10 cellular contexts compared by ENCODE assay signal in genomic region chr14:55908071-55908470, GRCh38.
"Had no signal": no experiment of that assay in that cellular context is flagged by ENCODE, and none has a peak within 500 bp of the region (broad histone marks: within the 10 kb centered on the region; RNA-seq: fewer than 3 reads in every experiment).

No MANE protein-coding gene starts in this region.

- H3K27ac Mint-ChIP-seq: H9, HFFc6 had no signal

- H3K4me3 ChIP-seq: GM23248, HAP-1 had no signal

- H3K9me3 ChIP-seq: HAP-1 had no signal

- DNase-seq: GM23248, GOT3, H7, H9, HCEC 1CT, HFFc6 had no signal

- FAIRE-seq: H1, H54 had no signal

- H3K36me3 ChIP-seq: HAP-1 had no signal

- H2AFZ ChIP-seq: GM23248 had no signal

- ATAC-seq: HCT116 had no signal

- H3K4me3 Mint-ChIP-seq: H9, HFFc6 had no signal

- H3K9ac ChIP-seq: GM23248 had no signal

- H3K27ac ChIP-seq: GM23248 had no signal

- H3K9me3 Mint-ChIP-seq: H9, HFFc6 had no signal
